ENCODE assay signal across 8 cellular contexts in the genomic region with DNA sequence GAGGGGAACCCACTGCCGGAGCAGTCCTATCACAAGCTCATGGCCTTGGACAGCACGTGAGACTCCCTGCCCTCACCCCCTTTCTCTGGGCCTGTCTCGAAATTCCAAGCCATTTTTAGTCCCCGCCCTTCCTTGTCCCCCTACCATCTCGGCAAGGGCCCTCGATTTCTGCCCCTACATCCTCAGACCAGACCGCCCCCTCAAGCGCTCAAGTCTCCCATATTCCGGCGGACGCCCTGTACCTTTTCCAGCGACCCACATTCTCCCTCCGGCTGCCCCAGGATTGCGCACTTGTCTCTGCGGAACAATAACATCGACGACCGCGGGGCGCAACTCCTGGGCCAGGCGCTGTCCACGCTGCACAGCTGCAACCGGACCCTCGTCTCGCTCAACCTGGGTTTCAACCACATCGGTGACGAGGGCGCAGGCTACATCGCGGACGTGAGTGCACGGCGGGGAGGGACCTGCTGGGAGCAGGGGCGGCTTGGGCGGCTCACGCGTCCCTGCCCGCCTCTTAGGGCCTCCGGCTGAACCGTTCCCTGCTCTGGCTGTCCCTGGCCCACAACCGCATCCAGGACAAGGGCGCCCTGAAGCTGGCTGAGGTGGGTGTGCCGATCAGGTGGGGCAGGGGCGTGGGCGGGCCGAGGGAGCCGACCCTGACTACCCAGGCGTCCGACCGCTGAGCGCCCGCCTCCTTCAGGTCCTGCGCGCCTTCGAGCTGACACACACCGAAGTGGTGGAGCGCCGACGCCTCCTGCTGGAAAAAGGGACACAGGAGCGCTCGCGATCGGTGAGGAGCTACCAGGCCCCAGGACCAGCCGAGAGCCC. TPM values are rescaled to one million over a fixed set of nuclear protein-coding genes. Genes with fewer than 3 reads are reported as not detected.
DNase-seq lines count a peak whose midpoint lies in the region; ATAC-seq and TF ChIP-seq lines count a peak whose summit lies in the region.

No MANE protein-coding gene starts in this region.

- ATAC-seq in gastroesophageal sphincter (peak; percentile 67), upper lobe of right lung (peak; percentile 79), GM19023 (IDR thresholded peaks at IDR 0.05; ENCODE audit: unreplicated experiment) (no peak)

- no peak overlapping the region for H3K4me3 Mint-ChIP-seq in IgD-negative memory B cell
- peak overlapping the region; percentile 44 for H3K4me3 Mint-ChIP-seq in progenitor cell of endocrine pancreas (ENCODE audit: low read depth)

- H3K4me1 Mint-ChIP-seq in IgD-negative memory B cell: peaks cover 9 to 12% (median 11%) of the 10 kb centered on the region in 3 donors
- H3K4me1 Mint-ChIP-seq in progenitor cell of endocrine pancreas (ENCODE audit: low read depth): peaks cover 8% of the 10 kb centered on the region

- H3K27me3 ChIP-seq in gastroesophageal sphincter (peaks cover 77% of the 10 kb centered on the region), upper lobe of right lung (peaks cover 57% of the 10 kb centered on the region)

- TF ChIP-seq POLR2A in gastroesophageal sphincter (IDR thresholded peaks at IDR 0.05): no peak

- H3K4me3 ChIP-seq in gastroesophageal sphincter: peak overlapping the region in 1 of 2 donors; percentile 36
- H3K4me3 ChIP-seq in upper lobe of right lung: peak overlapping the region; percentile 8

- H3K9me3 Mint-ChIP-seq in IgD-negative memory B cell (peaks cover 0 to 4% (median 0%) of the 10 kb centered on the region in 3 donors), progenitor cell of endocrine pancreas (ENCODE audit: low read depth) (no peaks in the 10 kb centered on the region)

- intact Hi-C loops in upper lobe of right lung (cut with DNase I): no loop called here

- no peaks in the 10 kb centered on the region for H3K9me3 ChIP-seq in gastroesophageal sphincter
- H3K9me3 ChIP-seq in upper lobe of right lung: no peaks in the 10 kb centered on the region

- peaks cover 2% of the 10 kb centered on the region for H3K36me3 Mint-ChIP-seq in IgD-negative memory B cell
- H3K36me3 Mint-ChIP-seq in progenitor cell of endocrine pancreas (ENCODE audit: insufficient read depth): no peaks in the 10 kb centered on the region

- DNase-seq in DMS 273 (lab: John Stamatoyannopoulos, UW; ENCODE audit: unreplicated experiment): peak; percentile 93
- DNase-seq in RPMI8226: peak; percentile 90
- peak; percentile 48 for DNase-seq in activated T-helper 9 cell treated with anti-CD3 and anti-CD28 coated beads, Interleukin-2, amount 50 U/mL, for 16 hours (ENCODE audit: low read depth)
- peak; percentile 71 for DNase-seq in progenitor cell of endocrine pancreas (ENCODE audit: low spot score, unreplicated experiment)
- DNase-seq in upper lobe of right lung: peak; percentile 88

- H3K27ac ChIP-seq in gastroesophageal sphincter: no peak overlapping the region
- H3K27ac ChIP-seq in upper lobe of right lung: no peak overlapping the region

- H3K4me1 ChIP-seq in gastroesophageal sphincter: peaks cover 0 to 45% (median 20%) of the 10 kb centered on the region in 3 donors
- H3K4me1 ChIP-seq in upper lobe of right lung: peaks cover 25% of the 10 kb centered on the region

- peak in 3 of 4 experiments; percentile 42 to 74 (median 59) for TF ChIP-seq CTCF in gastroesophageal sphincter (IDR thresholded peaks at IDR 0.05)
- peak; percentile 68 for TF ChIP-seq CTCF in progenitor cell of endocrine pancreas (IDR thresholded peaks at IDR 0.05; ENCODE audit: unreplicated experiment)
- peak; percentile 64 for TF ChIP-seq CTCF in upper lobe of right lung (IDR thresholded peaks at IDR 0.05)

- H3K27me3 Mint-ChIP-seq in IgD-negative memory B cell (peaks cover 74% of the 10 kb centered on the region), progenitor cell of endocrine pancreas (peaks cover 89% of the 10 kb centered on the region)

- H3K36me3 ChIP-seq in gastroesophageal sphincter (no peaks in the 10 kb centered on the region), upper lobe of right lung (no peaks in the 10 kb centered on the region)

- peak overlapping the region in 2 of 3 donors; percentile 53 to 57 for H3K27ac Mint-ChIP-seq in IgD-negative memory B cell
- no peak overlapping the region for H3K27ac Mint-ChIP-seq in progenitor cell of endocrine pancreas

- WGBS in gastroesophageal sphincter (ENCODE audit: low coverage in 1 of 2), 2 donors: 0 to 10% methylated on average over 2 to 15 of the region's 64 CpGs

- no peak for TF ChIP-seq EP300 in gastroesophageal sphincter (IDR thresholded peaks at IDR 0.05)

RNA-seq across cellular contexts. Expression of gene LRRC71, which starts 7.0 kb away (rescaled TPM):
- polyA plus RNA-seq in IgD-negative memory B cell: not detected
- total RNA-seq in gastroesophageal sphincter (under 1 TPM in 1 of 4 donors, not detected in 3; 0.40 TPM), progenitor cell of endocrine pancreas (not detected in 2 replicates), upper lobe of right lung (0.26 TPM)

RNA-seq across cellular contexts. Expression of gene PEAR1, which starts 33.9 kb away (rescaled TPM):
- polyA plus RNA-seq in IgD-negative memory B cell: not detected
- total RNA-seq in gastroesophageal sphincter (10 to 100 TPM in 2 of 4 donors, 1 to 10 TPM in 2; 7.0 to 10.7 (median 9.1) TPM), progenitor cell of endocrine pancreas (0.20 TPM in 1 of 2 replicates, not detected in the other), upper lobe of right lung (17.9 TPM)
